ENCODE assay signal across 8 cellular contexts in the genomic region with DNA sequence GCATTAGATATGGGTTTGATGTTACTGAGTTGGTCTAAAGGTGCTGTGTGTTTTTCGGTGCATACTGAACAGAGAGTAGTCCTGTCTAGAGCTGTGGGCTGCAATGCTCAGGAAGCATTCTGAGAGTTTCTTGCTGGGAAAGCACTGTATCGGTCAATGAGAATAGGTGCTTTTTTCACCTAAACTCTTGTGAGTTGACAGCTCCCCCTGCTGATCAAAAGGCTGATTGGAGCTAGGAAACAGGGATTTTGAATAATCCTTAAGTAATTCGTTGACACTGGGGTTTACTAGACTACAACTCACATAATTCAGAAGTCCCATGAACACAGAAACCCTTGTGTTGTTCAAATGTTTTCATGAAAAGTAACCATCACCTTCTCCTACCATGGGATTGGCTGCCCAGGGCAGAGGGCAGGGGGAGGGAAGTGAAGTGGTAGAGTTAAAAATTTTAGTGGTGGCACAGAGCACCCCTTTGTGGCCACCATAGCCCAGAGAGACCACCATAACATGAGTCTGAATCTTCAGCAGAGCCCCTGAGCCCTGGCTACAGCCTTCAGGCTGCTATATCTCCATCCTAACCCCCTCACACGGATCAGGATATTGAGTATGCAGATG. TPM values are rescaled to one million over a fixed set of nuclear protein-coding genes. Genes with fewer than 3 reads are reported as not detected.
DNase-seq lines count a peak whose midpoint lies in the region; TF ChIP-seq lines count a peak whose summit lies in the region.

No MANE protein-coding gene starts in this region.

- no peaks in the 10 kb centered on the region for H3K27me3 ChIP-seq in liver (ENCODE audit: control insufficient read depth in 4 of 4, insufficient read depth in 4 of 4, low read length in 3 of 4)
- H3K27me3 ChIP-seq in thyroid gland, result no peaks in the 10 kb centered on the region

- TF ChIP-seq RAD21 in liver (IDR thresholded peaks at IDR 0.05), result peak; percentile 86 to 87

- WGBS in liver, result 32% methylated on average over 4 of the region's 4 CpGs
- WGBS in thyroid gland, 2 donors, result 24 to 36% methylated on average over 4 of the region's 4 CpGs

- intact Hi-C loops in thyroid gland (cut with DNase I), result loop anchor here (10.0 kb wide), 1 partner anchor 807 kb away; a partner anchor contains a TSS

- H3K27ac ChIP-seq in coronary artery (no peak overlapping the region), liver (ENCODE audit: low read depth in 1 of 2, low read length in 2 of 2) (no peak overlapping the region), thyroid gland (no peak overlapping the region)

- H3K4me1 ChIP-seq in liver (ENCODE audit: control insufficient read depth in 4 of 4, insufficient read depth in 4 of 4, low read length in 3 of 4) (peaks cover 0 to 11% (median 8%) of the 10 kb centered on the region in 4 donors), thyroid gland (no peaks in the 10 kb centered on the region)

- H3K9me3 ChIP-seq in liver (ENCODE audit: control insufficient read depth in 4 of 4, low read length in 3 of 4), result no peaks in the 10 kb centered on the region
- H3K9me3 ChIP-seq in thyroid gland, result no peaks in the 10 kb centered on the region

- TF ChIP-seq CTCF in coronary artery (IDR thresholded peaks at IDR 0.05), result peak; percentile 30
- peak; percentile 75 for TF ChIP-seq CTCF in liver (IDR thresholded peaks at IDR 0.05; ENCODE audit: low read depth, low read length, missing input control)
- peak in 4 of 6 experiments; percentile 56 to 79 (median 62) for TF ChIP-seq CTCF in thyroid gland (IDR thresholded peaks at IDR 0.05)

- H3K36me3 ChIP-seq in liver (ENCODE audit: control insufficient read depth in 4 of 4, insufficient read depth in 3 of 4, low read depth in 1 of 4, low read length in 3 of 4) (no peaks in the 10 kb centered on the region), thyroid gland (peaks cover 0 to 11% of the 10 kb centered on the region in 2 donors)

- no peak overlapping the region for H3K9ac ChIP-seq in liver (ENCODE audit: low read depth in 1 of 2, low read length in 2 of 2)

- H3K4me3 ChIP-seq in coronary artery (no peak overlapping the region), liver (ENCODE audit: low read depth in 1 of 3, low read length in 3 of 3) (no peak overlapping the region), thyroid gland (replicated peaks in 1 of 3) (no peak overlapping the region)

- DNase-seq in NCI-H510A treated with DMSO at 0.1 percent for 48 hours (lab: John Stamatoyannopoulos, UW) (peak; percentile 13), NCI-H510A (lab: John Stamatoyannopoulos, UW) (no peak), LHCN-M2 (ENCODE audit: low read depth) (peak; percentile 74), T1000 (lab: John Stamatoyannopoulos, UW) (peak; percentile 34), coronary artery (ENCODE audit: low spot score) (no peak), thyroid gland (peak; percentile 54 to 66), islet precursor cell (no peak)

- no peak for TF ChIP-seq POLR2A in thyroid gland (IDR thresholded peaks at IDR 0.05)

TF ChIP-seq in liver, 16 proteins besides CTCF, POLR2A, EP300 and RAD21:
- TF ChIP-seq, protein P1, sequence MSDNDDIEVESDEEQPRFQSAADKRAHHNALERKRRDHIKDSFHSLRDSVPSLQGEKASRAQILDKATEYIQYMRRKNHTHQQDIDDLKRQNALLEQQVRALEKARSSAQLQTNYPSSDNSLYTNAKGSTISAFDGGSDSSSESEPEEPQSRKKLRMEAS (IDR thresholded peaks at IDR 0.05), result no peak
- TF ChIP-seq, protein P2, sequence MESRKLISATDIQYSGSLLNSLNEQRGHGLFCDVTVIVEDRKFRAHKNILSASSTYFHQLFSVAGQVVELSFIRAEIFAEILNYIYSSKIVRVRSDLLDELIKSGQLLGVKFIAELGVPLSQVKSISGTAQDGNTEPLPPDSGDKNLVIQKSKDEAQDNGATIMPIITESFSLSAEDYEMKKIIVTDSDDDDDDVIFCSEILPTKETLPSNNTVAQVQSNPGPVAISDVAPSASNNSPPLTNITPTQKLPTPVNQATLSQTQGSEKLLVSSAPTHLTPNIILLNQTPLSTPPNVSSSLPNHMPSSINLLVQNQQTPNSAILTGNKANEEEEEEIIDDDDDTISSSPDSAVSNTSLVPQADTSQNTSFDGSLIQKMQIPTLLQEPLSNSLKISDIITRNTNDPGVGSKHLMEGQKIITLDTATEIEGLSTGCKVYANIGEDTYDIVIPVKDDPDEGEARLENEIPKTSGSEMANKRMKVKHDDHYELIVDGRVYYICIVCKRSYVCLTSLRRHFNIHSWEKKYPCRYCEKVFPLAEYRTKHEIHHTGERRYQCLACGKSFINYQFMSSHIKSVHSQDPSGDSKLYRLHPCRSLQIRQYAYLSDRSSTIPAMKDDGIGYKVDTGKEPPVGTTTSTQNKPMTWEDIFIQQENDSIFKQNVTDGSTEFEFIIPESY (IDR thresholded peaks at IDR 0.05), result no peak
- TF ChIP-seq, protein P3, sequence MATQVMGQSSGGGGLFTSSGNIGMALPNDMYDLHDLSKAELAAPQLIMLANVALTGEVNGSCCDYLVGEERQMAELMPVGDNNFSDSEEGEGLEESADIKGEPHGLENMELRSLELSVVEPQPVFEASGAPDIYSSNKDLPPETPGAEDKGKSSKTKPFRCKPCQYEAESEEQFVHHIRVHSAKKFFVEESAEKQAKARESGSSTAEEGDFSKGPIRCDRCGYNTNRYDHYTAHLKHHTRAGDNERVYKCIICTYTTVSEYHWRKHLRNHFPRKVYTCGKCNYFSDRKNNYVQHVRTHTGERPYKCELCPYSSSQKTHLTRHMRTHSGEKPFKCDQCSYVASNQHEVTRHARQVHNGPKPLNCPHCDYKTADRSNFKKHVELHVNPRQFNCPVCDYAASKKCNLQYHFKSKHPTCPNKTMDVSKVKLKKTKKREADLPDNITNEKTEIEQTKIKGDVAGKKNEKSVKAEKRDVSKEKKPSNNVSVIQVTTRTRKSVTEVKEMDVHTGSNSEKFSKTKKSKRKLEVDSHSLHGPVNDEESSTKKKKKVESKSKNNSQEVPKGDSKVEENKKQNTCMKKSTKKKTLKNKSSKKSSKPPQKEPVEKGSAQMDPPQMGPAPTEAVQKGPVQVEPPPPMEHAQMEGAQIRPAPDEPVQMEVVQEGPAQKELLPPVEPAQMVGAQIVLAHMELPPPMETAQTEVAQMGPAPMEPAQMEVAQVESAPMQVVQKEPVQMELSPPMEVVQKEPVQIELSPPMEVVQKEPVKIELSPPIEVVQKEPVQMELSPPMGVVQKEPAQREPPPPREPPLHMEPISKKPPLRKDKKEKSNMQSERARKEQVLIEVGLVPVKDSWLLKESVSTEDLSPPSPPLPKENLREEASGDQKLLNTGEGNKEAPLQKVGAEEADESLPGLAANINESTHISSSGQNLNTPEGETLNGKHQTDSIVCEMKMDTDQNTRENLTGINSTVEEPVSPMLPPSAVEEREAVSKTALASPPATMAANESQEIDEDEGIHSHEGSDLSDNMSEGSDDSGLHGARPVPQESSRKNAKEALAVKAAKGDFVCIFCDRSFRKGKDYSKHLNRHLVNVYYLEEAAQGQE (IDR thresholded peaks at IDR 0.05), result no peak
- TF ChIP-seq JUND (IDR thresholded peaks at IDR 0.05) (no peak), YY1 (IDR thresholded peaks at IDR 0.05) (no peak), RXRA (IDR thresholded peaks at IDR 0.05) (no peak), TAF1 (conservative IDR thresholded peaks at IDR 0.05) (no peak), FOXA1 (IDR thresholded peaks at IDR 0.05) (no peak), NR2F2 (IDR thresholded peaks at IDR 0.05) (no peak), HNF4A (conservative IDR thresholded peaks at IDR 0.05) (no peak), FOXA2 (IDR thresholded peaks at IDR 0.05) (no peak)

RNA-seq across cellular contexts. Expression of a gene that starts 13.0 kb away (rescaled TPM):
- total RNA-seq in LHCN-M2 (2014; rRNA removed) (122 and 126 TPM in 2 replicates), liver (100 to 1,000 TPM in 1 of 2 donors, 10 to 100 TPM in 1; 28.9 to 109 TPM), thyroid gland (100 to 1,000 TPM in 2 of 4 donors, 10 to 100 TPM in 2; 79.7 to 312 (median 189) TPM)
- 125 TPM for polyA plus RNA-seq in LHCN-M2 (2012)
- polyA plus RNA-seq in liver, result 100 to 1,000 TPM in 1 of 2 donors, 10 to 100 TPM in 1; 42.5 to 116 TPM

RNA-seq across cellular contexts. Expression of a gene that starts 19.0 kb away (rescaled TPM):
- total RNA-seq in LHCN-M2 (2014; rRNA removed), result 30.2 and 34.2 TPM in 2 replicates
- polyA plus RNA-seq in LHCN-M2 (2012), result 24.2 TPM
- 10 to 100 TPM; 12.2 to 14.8 TPM for total RNA-seq in liver
- 1 to 10 TPM; 2.3 to 7.9 TPM for polyA plus RNA-seq in liver
- 10 to 100 TPM; 29.4 to 50.0 (median 38.9) TPM for total RNA-seq in thyroid gland

Comparison
In these comparisons a context has a peak if more than half of its experiments do, and no peak if none do; other contexts are left out.
1. DNase-seq: peak in NCI-H510A treated with DMSO at 0.1 percent for 48 hours (single experiment), LHCN-M2 (single experiment), T1000 (single experiment) and thyroid gland (2 of 2); none in NCI-H510A (single experiment), coronary artery (single experiment) and islet precursor cell (single experiment).
2. Peak in every context shown above with its lines, with median percentiles within 50 percentile points of each other: CTCF ChIP-seq.